ENCODE assay signal across 12 cellular contexts in genomic region chr7:1818581-1819200, GRCh38.
DNase-seq lines count a peak whose midpoint lies in the region; ATAC-seq, FAIRE-seq and TF ChIP-seq lines count a peak whose summit lies in the region.
"Had no signal": no experiment of that assay in that cellular context is flagged by ENCODE, and none has a peak within 500 bp of the region (broad histone marks: within the 10 kb centered on the region; RNA-seq: fewer than 3 reads in every experiment).

No MANE protein-coding gene starts in this region.

- no peak for TF ChIP-seq POLR2A in gastrocnemius medialis (IDR thresholded peaks at IDR 0.05)

- no peaks in the 10 kb centered on the region for H3K36me3 ChIP-seq in gastrocnemius medialis

- no peak overlapping the region for H3K4me3 ChIP-seq in gastrocnemius medialis
- H3K4me3 ChIP-seq: skin epidermis had no signal

- no peaks in the 10 kb centered on the region for H3K9me3 ChIP-seq in gastrocnemius medialis

- no peaks in the 10 kb centered on the region for H3K9me3 Mint-ChIP-seq in T-helper 1 cell treated with Interleukin-12 subunit alpha and Interleukin-12 subunit beta and Interleukin-4 antibody, amounts not matched to agents 30 μg/mL and 1 μg/mL, for 36 hours
- H3K9me3 Mint-ChIP-seq in immature natural killer cell, result no peaks in the 10 kb centered on the region
- H3K9me3 Mint-ChIP-seq: IgD-negative memory B cell had no signal

- in situ Hi-C loops in gastrocnemius medialis (cut with MboI; ENCODE audit: low sequenced_read_pairs in 4 of 4), result no loop called here

- intact Hi-C loops in gastrocnemius medialis (cut with DNase I; ENCODE audit: low total_unique reads), result no loop called here

- H3K27ac ChIP-seq in gastrocnemius medialis, result no peak overlapping the region

- DNase-seq in T-helper 1 cell, result no peak
- peak; percentile 22 for DNase-seq in NCI-H1417 treated with DMSO at 0.1 percent for 48 hours (lab: John Stamatoyannopoulos, UW)
- no peak for DNase-seq in immature natural killer cell
- no peak for DNase-seq in gastrocnemius medialis
- no peak for DNase-seq in stimulated activated CD4-positive, alpha-beta T cell treated with anti-CD3 and anti-CD28 coated beads, Interleukin-4, amount 100 ng/mL, for 1 hour
- DNase-seq in HTR-8/SVneo (ENCODE audit: insufficient read length, low spot score), result no peak
- DNase-seq: activated CD4-positive, alpha-beta T cell treated with anti-CD3 and anti-CD28 coated beads, Interleukin-2, amount 50 U/mL, for 1 hour; dermis blood vessel endothelial cell had no signal

- no peaks in the 10 kb centered on the region for H3K36me3 Mint-ChIP-seq in T-helper 1 cell treated with Interleukin-12 subunit alpha and Interleukin-12 subunit beta and Interleukin-4 antibody, amounts not matched to agents 30 μg/mL and 1 μg/mL, for 36 hours (ENCODE audit: low read depth)
- no peaks in the 10 kb centered on the region for H3K36me3 Mint-ChIP-seq in immature natural killer cell

- peak overlapping the region; percentile 31 for H3K27ac Mint-ChIP-seq in T-helper 1 cell treated with Interleukin-12 subunit alpha and Interleukin-12 subunit beta and Interleukin-4 antibody, amounts not matched to agents 30 μg/mL and 1 μg/mL, for 36 hours
- no peak overlapping the region for H3K27ac Mint-ChIP-seq in immature natural killer cell
- H3K27ac Mint-ChIP-seq: IgD-negative memory B cell had no signal

- H3K27me3 Mint-ChIP-seq in T-helper 1 cell treated with Interleukin-12 subunit alpha and Interleukin-12 subunit beta and Interleukin-4 antibody, amounts not matched to agents 30 μg/mL and 1 μg/mL, for 36 hours (ENCODE audit: low read depth), result peaks cover 12% of the 10 kb centered on the region
- H3K27me3 Mint-ChIP-seq in immature natural killer cell (ENCODE audit: low read depth in 3 of 3), result peaks cover 0 to 3% (median 0%) of the 10 kb centered on the region in 3 donors
- H3K27me3 Mint-ChIP-seq: IgD-negative memory B cell had no signal

- ATAC-seq in gastrocnemius medialis (peak; percentile 6 to 40), GM19463 (IDR thresholded peaks at IDR 0.05; ENCODE audit: unreplicated experiment) (no peak)

- H3K4me3 Mint-ChIP-seq in T-helper 1 cell treated with Interleukin-12 subunit alpha and Interleukin-12 subunit beta and Interleukin-4 antibody, amounts not matched to agents 30 μg/mL and 1 μg/mL, for 36 hours, result no peak overlapping the region
- H3K4me3 Mint-ChIP-seq in immature natural killer cell, result peak overlapping the region; percentile 24 to 73 (median 50)

- H3K27me3 ChIP-seq in gastrocnemius medialis, result no peaks in the 10 kb centered on the region

- no peak for TF ChIP-seq CTCF in gastrocnemius medialis (IDR thresholded peaks at IDR 0.05 in 4 of 5, conservative IDR thresholded peaks at IDR 0.05 in 1 of 5)

- peaks cover 7 to 14% of the 10 kb centered on the region in 2 donors for H3K4me1 ChIP-seq in gastrocnemius medialis

- FAIRE-seq in HTR-8/SVneo (lab: Jason Lieb, UNC), result no peak

- peaks cover 8% of the 10 kb centered on the region for H3K4me1 Mint-ChIP-seq in T-helper 1 cell treated with Interleukin-12 subunit alpha and Interleukin-12 subunit beta and Interleukin-4 antibody, amounts not matched to agents 30 μg/mL and 1 μg/mL, for 36 hours (ENCODE audit: low read depth)
- peaks cover 25 to 28% of the 10 kb centered on the region in 2 donors for H3K4me1 Mint-ChIP-seq in immature natural killer cell
